Comparison of ENCODE assay signal across 5 cellular contexts in genomic region chr15:87715252-87715651, GRCh38.
"Had no signal": no experiment of that assay in that cellular context is flagged by ENCODE, and none has a peak within 500 bp of the region (broad histone marks: within the 10 kb centered on the region; RNA-seq: fewer than 3 reads in every experiment).

No MANE protein-coding gene starts in this region.

- H3K4me3 ChIP-seq: K562 had no signal

- DNase-seq: IMR-90, KBM-7, KG1 had no signal

- H3K27ac ChIP-seq: HL-60 had no signal
